In genomic region chr13:45882626-45883025, GRCh38 we compare ENCODE assay signal across 23 cellular contexts. TPM values are rescaled to one million over a fixed set of nuclear protein-coding genes. Genes with fewer than 3 reads are reported as not detected.
A peak's percentile ranks its signal among the peaks of the same experiment; 100 is the strongest.
DNase-seq lines count a peak whose midpoint lies in the region; ATAC-seq, FAIRE-seq and TF ChIP-seq lines count a peak whose summit lies in the region.
"Had no signal": no experiment of that assay in that cellular context is flagged by ENCODE, and none has a peak within 500 bp of the region (broad histone marks: within the 10 kb centered on the region; RNA-seq: fewer than 3 reads in every experiment).

No MANE protein-coding gene starts in this region.

- H3K9me3 Mint-ChIP-seq in astrocyte (ENCODE audit: unreplicated experiment) = peaks cover 2% of the 10 kb centered on the region
- H3K9me3 Mint-ChIP-seq in nephron progenitor cell = no peaks in the 10 kb centered on the region

- H3K27ac Mint-ChIP-seq in astrocyte (ENCODE audit: unreplicated experiment) = no peak overlapping the region
- H3K27ac Mint-ChIP-seq in nephron progenitor cell = peak overlapping the region; percentile 63

- no peak overlapping the region for H3K4me3 ChIP-seq in astrocyte (ENCODE audit: insufficient read depth, low read depth, low read length)
- H3K4me3 ChIP-seq: MG63 had no signal

- peaks cover 2% of the 10 kb centered on the region for H3K36me3 Mint-ChIP-seq in astrocyte (ENCODE audit: low read depth, unreplicated experiment)
- no peaks in the 10 kb centered on the region for H3K36me3 Mint-ChIP-seq in nephron progenitor cell (ENCODE audit: low read depth)
- H3K36me3 Mint-ChIP-seq: CD4-positive, CD25-positive, alpha-beta regulatory T cell had no signal

- H3K36me3 ChIP-seq in astrocyte (ENCODE audit: insufficient read depth, low read length) = no peaks in the 10 kb centered on the region
- H3K36me3 ChIP-seq: MG63 had no signal

- H3K4me1 ChIP-seq in astrocyte (ENCODE audit: insufficient read depth, low read length) = peaks cover 5% of the 10 kb centered on the region
- H3K4me1 ChIP-seq: Caco-2 had no signal

- no peaks in the 10 kb centered on the region for H3K79me2 ChIP-seq in astrocyte (ENCODE audit: insufficient read depth, low read length)

- H3K9ac ChIP-seq in astrocyte (ENCODE audit: low read length) = no peak overlapping the region
- H3K9ac ChIP-seq: KMS-11 had no signal

- no peaks in the 10 kb centered on the region for H3K9me3 ChIP-seq in astrocyte (ENCODE audit: insufficient read depth, low read depth, low read length)
- H3K9me3 ChIP-seq: Caco-2, MG63 had no signal

- no peak for FAIRE-seq in astrocyte (lab: Jason Lieb, UNC)

- peak overlapping the region; percentile 41 for H3K4me2 ChIP-seq in astrocyte (ENCODE audit: low read length)
- H3K4me2 ChIP-seq: KMS-11 had no signal

- peaks cover 3% of the 10 kb centered on the region for H3K27me3 Mint-ChIP-seq in astrocyte (ENCODE audit: low read depth, unreplicated experiment)
- peaks cover 7% of the 10 kb centered on the region for H3K27me3 Mint-ChIP-seq in nephron progenitor cell (ENCODE audit: low read depth, poor library complexity)

- no peaks in the 10 kb centered on the region for H3K27me3 ChIP-seq in astrocyte (ENCODE audit: insufficient read depth, low read length)
- H3K27me3 ChIP-seq: MG63 had no signal

- ATAC-seq in GM18909 (IDR thresholded peaks at IDR 0.05; ENCODE audit: poor library complexity, unreplicated experiment) = no peak
- ATAC-seq in GM21737 (IDR thresholded peaks at IDR 0.05; ENCODE audit: unreplicated experiment) = no peak

- no peak overlapping the region for H2AFZ ChIP-seq in astrocyte (ENCODE audit: low read depth, low read length)

- no peaks in the 10 kb centered on the region for H4K20me1 ChIP-seq in astrocyte (ENCODE audit: insufficient read depth, low read length)

- DNase-seq in ELF-1 (ENCODE audit: low read depth, low spot score) (peak; percentile 93), astrocyte (ENCODE audit: low read depth) (no peak), islet precursor cell (peak; percentile 85), nephron progenitor cell (peak; percentile 15), hypothalamus (lab: John Stamatoyannopoulos, UW) (no peak), GM20000 (ENCODE audit: low spot score) (no peak)
- DNase-seq: ACHN; AML-193; Caco-2; CD4-positive, CD25-positive, alpha-beta regulatory T cell; DMS153; EL; MG63; NCI-H1092 treated with DMSO at 0.1 percent for 48 hours; NCI-H1694 treated with DMSO at 0.1 percent for 48 hours; NCI-H2107; NCI-H345; NCI-H526; RPMI8226; SIG-M5 had no signal

- H3K4me1 Mint-ChIP-seq in astrocyte (ENCODE audit: low read depth, unreplicated experiment) (peaks cover 17% of the 10 kb centered on the region), nephron progenitor cell (peaks cover 73% of the 10 kb centered on the region)
- H3K4me1 Mint-ChIP-seq: CD4-positive, CD25-positive, alpha-beta regulatory T cell had no signal

- H3K27ac ChIP-seq in astrocyte (ENCODE audit: low read depth, low read length) = no peak overlapping the region
- H3K27ac ChIP-seq: KMS-11 had no signal

- TF ChIP-seq CTCF in astrocyte (IDR thresholded peaks at IDR 0.05; ENCODE audit: insufficient read depth, low read depth, low read length) = no peak
- TF ChIP-seq CTCF in nephron progenitor cell (IDR thresholded peaks at IDR 0.05) = no peak
- TF ChIP-seq CTCF in GM20000 (IDR thresholded peaks at IDR 0.05; ENCODE audit: extremely low read depth, missing control alignments) = no peak

- H3K4me3 Mint-ChIP-seq in astrocyte (ENCODE audit: unreplicated experiment) = peak overlapping the region; percentile 21
- H3K4me3 Mint-ChIP-seq in nephron progenitor cell = no peak overlapping the region
- H3K4me3 Mint-ChIP-seq: CD4-positive, CD25-positive, alpha-beta regulatory T cell had no signal

RNA-seq across cellular contexts. Expression of gene SIAH3, which starts 31.1 kb away (rescaled TPM):
- total RNA-seq in astrocyte = 0.07 TPM in 1 of 2 replicates, not detected in the other
- total RNA-seq: Caco-2; CD4-positive, CD25-positive, alpha-beta regulatory T cell had no signal

Comparison
In these comparisons a context has a peak if more than half of its experiments do, and no peak if none do; other contexts are left out.
1. DNase-seq: peak in ELF-1 (single experiment), islet precursor cell (single experiment) and nephron progenitor cell (single experiment); none in astrocyte (single experiment), hypothalamus (0 of 51) and GM20000 (single experiment).